Comparison of ENCODE assay signal across 24 cellular contexts in genomic region chr11:117614695-117615094, GRCh38.
DNase-seq lines count a peak whose midpoint lies in the region; ATAC-seq, FAIRE-seq and TF ChIP-seq lines count a peak whose summit lies in the region.
"Had no signal": no experiment of that assay in that cellular context is flagged by ENCODE, and none has a peak within 500 bp of the region (broad histone marks: within the 10 kb centered on the region; RNA-seq: fewer than 3 reads in every experiment).

No MANE protein-coding gene starts in this region.

- H3K4me3 Mint-ChIP-seq in activated CD8-positive, alpha-beta memory T cell treated with anti-CD3 and anti-CD28 coated beads, Interleukin-2, amount 10 ng/mL, durations not matched to agents 7 days and 5 days, result no peak overlapping the region
- H3K4me3 Mint-ChIP-seq: activated CD8-positive, alpha-beta T cell treated with anti-CD3 and anti-CD28 coated beads, Interleukin-2, amount 10 ng/mL, durations not matched to agents 7 days and 5 days; CD8-positive, alpha-beta memory T cell; IgD-negative memory B cell; nephron had no signal

- no peak overlapping the region for H2BK120ac ChIP-seq in H1 (replicated peaks; ENCODE audit: low read depth, low read length)

- CTCF ChIA-PET in H1 (lab: Charles Lee; ENCODE audit: partially characterized antibody), result interaction anchor here (0.7 to 11.2 kb wide), 39 partner anchors 11 to 332 kb away, joined by 3 to 142 read pairs (median 4); no protein-coding TSS in a partner anchor
- CTCF ChIA-PET in activated CD8-positive, alpha-beta memory T cell treated with anti-CD3 and anti-CD28 coated beads, Interleukin-2, amount 10 ng/mL, durations not matched to agents 7 days and 5 days (lab: Charles Lee), result interaction anchor here (2.3 kb wide), 1 partner anchor 189 kb away, joined by 7 read pairs; no protein-coding TSS in a partner anchor

- ATAC-seq in activated CD8-positive, alpha-beta memory T cell treated with anti-CD3 and anti-CD28 coated beads, Interleukin-2, amount 10 ng/mL, durations not matched to agents 7 days and 5 days, result no peak
- ATAC-seq: activated CD8-positive, alpha-beta T cell treated with anti-CD3 and anti-CD28 coated beads, Interleukin-2, amount 10 ng/mL, durations not matched to agents 7 days and 5 days; heart right ventricle; left lobe of liver had no signal

- TF ChIP-seq POLR2A in H1 (IDR thresholded peaks at IDR 0.05; ENCODE audit: control extremely low read depth in 1 of 2, low read depth in 2 of 2, low read length in 2 of 2), result no peak

- H3K27me3 Mint-ChIP-seq in activated CD8-positive, alpha-beta memory T cell treated with anti-CD3 and anti-CD28 coated beads, Interleukin-2, amount 10 ng/mL, durations not matched to agents 7 days and 5 days, result peaks cover 9% of the 10 kb centered on the region

- peaks cover 0 to 2% (median 1%) of the 10 kb centered on the region in 4 experiments; a peak in 1 of 7 replicates for H3K27me3 ChIP-seq in H1 (replicated peaks in 1 of 4; ENCODE audit: control insufficient read depth in 3 of 4, extremely low read depth in 1 of 4, insufficient read depth in 3 of 4, low read length in 3 of 4)
- H3K27me3 ChIP-seq: cardiac muscle cell, dorsolateral prefrontal cortex, heart right ventricle, uterus had no signal

- H2BK15ac ChIP-seq in H1 (ENCODE audit: low read length), result no peak overlapping the region

- H3K18ac ChIP-seq in H1 (ENCODE audit: extremely low read depth, low read length), result no peak overlapping the region; the same call in 1 of the 2 replicates

- no peaks in the 10 kb centered on the region for H4K20me1 ChIP-seq in H1 (replicated peaks in 1 of 2; ENCODE audit: control insufficient read depth in 1 of 2, insufficient read depth in 2 of 2, low read length in 2 of 2)

- H3K4me1 ChIP-seq in H1 (replicated peaks in 1 of 4; ENCODE audit: control insufficient read depth in 3 of 4, insufficient read depth in 4 of 4, low read length in 3 of 4), result peaks cover 0 to 28% (median 22%) of the 10 kb centered on the region in 4 experiments; a peak in 5 of 7 replicates
- H3K4me1 ChIP-seq: uterus had no signal

- no peak overlapping the region for H4K91ac ChIP-seq in H1 (replicated peaks; ENCODE audit: insufficient read length, low read length)

- no peak overlapping the region for H3K27ac Mint-ChIP-seq in activated CD8-positive, alpha-beta memory T cell treated with anti-CD3 and anti-CD28 coated beads, Interleukin-2, amount 10 ng/mL, durations not matched to agents 7 days and 5 days
- H3K27ac Mint-ChIP-seq: activated CD8-positive, alpha-beta T cell treated with anti-CD3 and anti-CD28 coated beads, Interleukin-2, amount 10 ng/mL, durations not matched to agents 7 days and 5 days; CD8-positive, alpha-beta memory T cell; nephron had no signal

- no peak overlapping the region for H3K56ac ChIP-seq in H1 (replicated peaks; ENCODE audit: insufficient read length, low read depth, low read length)

- no peak overlapping the region for H3K4ac ChIP-seq in H1 (replicated peaks; ENCODE audit: insufficient read length, low read depth, low read length)

- H2BK12ac ChIP-seq in H1 (ENCODE audit: low read depth, low read length), result no peak overlapping the region

- POLR2A ChIA-PET in H1 (lab: Charles Lee; ENCODE audit: partially characterized antibody), result interaction anchor here (1.9 kb wide), 1 partner anchor 9 kb away, joined by 6 read pairs; no protein-coding TSS in a partner anchor

- TF ChIP-seq RAD21 in H1 (IDR thresholded peaks at IDR 0.05 in 1 of 2, conservative IDR thresholded peaks at IDR 0.05 in 1 of 2; ENCODE audit: low read depth in 2 of 2, low read length in 2 of 2), result peak; percentile 49 to 71

- no peak overlapping the region for H3K27ac ChIP-seq in H1 (ENCODE audit: low read depth, low read length)
- H3K27ac ChIP-seq in temporal lobe (ENCODE audit: low read depth, low read length), result peak overlapping the region; percentile 13
- H3K27ac ChIP-seq: cardiac muscle cell, heart right ventricle, RWPE1, SK-N-MC, uterus had no signal

- no peak overlapping the region for H2AFZ ChIP-seq in H1 (ENCODE audit: low read length)

- H3K14ac ChIP-seq in H1 (ENCODE audit: insufficient read length), result no peak overlapping the region

- FAIRE-seq in H1 (lab: Jason Lieb, UNC), result no peak

- H3K79me1 ChIP-seq in H1 (ENCODE audit: low read depth, low read length), result no peaks in the 10 kb centered on the region

- H3K9ac ChIP-seq in H1 (replicated peaks in 1 of 4; ENCODE audit: extremely low read depth in 1 of 4, low read depth in 3 of 4, low read length in 3 of 4), result no peak overlapping the region

- H3K9me3 ChIP-seq in H1 (ENCODE audit: insufficient read depth in 2 of 2, low read depth in 1 of 2, low read length in 1 of 2), result no peaks in the 10 kb centered on the region
- H3K9me3 ChIP-seq: uterus had no signal

- H3K4me3 ChIP-seq in LNCaP clone FGC (ENCODE audit: low read depth, low read length) (no peak overlapping the region), H1 (ENCODE audit: extremely low read depth in 1 of 4, insufficient read depth in 2 of 4, low read depth in 3 of 4, low read length in 4 of 4) (no peak overlapping the region)
- H3K4me3 ChIP-seq: cardiac muscle cell, dorsolateral prefrontal cortex, heart right ventricle, SK-N-MC, uterus had no signal

- no peak overlapping the region for H4K8ac ChIP-seq in H1 (ENCODE audit: extremely low read depth, insufficient read depth, low read length)

- H3K36me3 ChIP-seq in H1 (ENCODE audit: control insufficient read depth in 2 of 4, insufficient read depth in 4 of 4, low read length in 3 of 4), result no peaks in the 10 kb centered on the region
- H3K36me3 ChIP-seq: cardiac muscle cell, heart right ventricle, uterus had no signal

- H2BK20ac ChIP-seq in H1 (ENCODE audit: low read length), result no peak overlapping the region

- no peaks in the 10 kb centered on the region for H3K36me3 Mint-ChIP-seq in activated CD8-positive, alpha-beta memory T cell treated with anti-CD3 and anti-CD28 coated beads, Interleukin-2, amount 10 ng/mL, durations not matched to agents 7 days and 5 days
- H3K36me3 Mint-ChIP-seq: CD8-positive, alpha-beta memory T cell had no signal

- no peaks in the 10 kb centered on the region for H3K79me2 ChIP-seq in H1 (ENCODE audit: control insufficient read depth in 1 of 2, insufficient read depth in 2 of 2, low read length in 2 of 2)

- H3K23ac ChIP-seq in H1 (ENCODE audit: insufficient read length), result no peak overlapping the region

- WGBS in H1 (ENCODE audit: extremely low coverage in 1 of 2, insufficient coverage in 1 of 2, insufficient read length in 1 of 2, insufficient replicate concordance in 2 of 2, low coverage in 1 of 2, low lambda C conversion rate in 2 of 2, missing lambda C conversion rate in 1 of 2), 2 experiments, result 68% methylated on average over 4 of the region's 4 CpGs; no CpG with 5 or more reads in 1 of the 2 experiments

- no peaks in the 10 kb centered on the region for H3K9me3 Mint-ChIP-seq in activated CD8-positive, alpha-beta memory T cell treated with anti-CD3 and anti-CD28 coated beads, Interleukin-2, amount 10 ng/mL, durations not matched to agents 7 days and 5 days (ENCODE audit: low read depth)
- H3K9me3 Mint-ChIP-seq: CD8-positive, alpha-beta memory T cell; IgD-negative memory B cell; nephron had no signal

- TF ChIP-seq EP300 in H1 (IDR thresholded peaks at IDR 0.05; ENCODE audit: borderline replicate concordance in 1 of 2, low read depth in 2 of 2, low read length in 2 of 2), result no peak

- DNase-seq in LNCaP clone FGC (ENCODE audit: low read depth), result no peak
- DNase-seq in H1 (ENCODE audit: low read depth in 1 of 2, low spot score in 2 of 2), result no peak
- DNase-seq in nucleus accumbens (lab: John Stamatoyannopoulos, UW), result no peak
- no peak for DNase-seq in activated CD8-positive, alpha-beta memory T cell treated with anti-CD3 and anti-CD28 coated beads, Interleukin-2, amount 10 ng/mL, durations not matched to agents 7 days and 5 days
- no peak for DNase-seq in dermis blood vessel endothelial cell
- DNase-seq: activated CD8-positive, alpha-beta T cell treated with anti-CD3 and anti-CD28 coated beads, Interleukin-2, amount 10 ng/mL, durations not matched to agents 7 days and 5 days; activated naive CD4-positive, alpha-beta T cell treated with Interleukin-2 at 50 U/mL for 16 hours; activated T-cell treated with anti-CD3 and anti-CD28 coated beads, Interleukin-2, amount 50 U/mL, for 1 hour; CD8-positive, alpha-beta memory T cell; DMS79 treated with DMSO at 0.1 percent for 48 hours; dorsolateral prefrontal cortex; heart right ventricle; NCI-H146; NCI-H526; substantia nigra; uterus had no signal

- H2BK5ac ChIP-seq in H1 (ENCODE audit: low read depth, low read length), result no peak overlapping the region

- H2AK5ac ChIP-seq in H1 (ENCODE audit: low read depth, low read length), result 0 out of 2 replicates have a peak overlapping the region, but pooled peaks have one; percentile 5

- peak overlapping the region in 1 of 2 experiments; percentile 47; a peak in 2 of 4 replicates for H3K4me2 ChIP-seq in H1 (ENCODE audit: insufficient read depth in 1 of 2, low read depth in 2 of 2, low read length in 2 of 2)

- TF ChIP-seq CTCF in GM12872 (IDR thresholded peaks at IDR 0.05; ENCODE audit: insufficient read depth, low read depth, low read length) (0 out of 3 replicates have a peak, but pooled peaks have one; percentile 18), LNCaP clone FGC (IDR thresholded peaks at IDR 0.05; ENCODE audit: control insufficient read depth, extremely low read depth, insufficient read depth) (peak; percentile 32), H1 (IDR thresholded peaks at IDR 0.05; ENCODE audit: control extremely low read depth in 1 of 3, insufficient read depth in 1 of 3, low read depth in 1 of 3, low read length in 3 of 3) (peak; percentile 51 to 80 (median 74))

- no peak overlapping the region for H4K5ac ChIP-seq in H1 (ENCODE audit: insufficient read length, low read depth, low read length)

- H3K4me1 Mint-ChIP-seq in activated CD8-positive, alpha-beta memory T cell treated with anti-CD3 and anti-CD28 coated beads, Interleukin-2, amount 10 ng/mL, durations not matched to agents 7 days and 5 days, result peaks cover 14% of the 10 kb centered on the region
- H3K4me1 Mint-ChIP-seq: nephron had no signal

- H3K23me2 ChIP-seq in H1 (ENCODE audit: low read depth, low read length), result no peaks in the 10 kb centered on the region; the same call in 1 of the 2 replicates

TF ChIP-seq in H1, 55 proteins besides CTCF, POLR2A, EP300 and RAD21:
- TF ChIP-seq GABPA (IDR thresholded peaks at IDR 0.05; ENCODE audit: borderline replicate concordance, insufficient read depth, low read length) (no peak), NRF1 (IDR thresholded peaks at IDR 0.05; ENCODE audit: low read depth, low read length) (no peak), CREB1 (IDR thresholded peaks at IDR 0.05) (0 out of 2 replicates have a peak, but pooled peaks have one; percentile 12), SP1 (IDR thresholded peaks at IDR 0.05; ENCODE audit: low read depth, low read length) (no peak)

Comparison
In these comparisons a context has a peak if more than half of its experiments do, and no peak if none do; other contexts are left out.
1. CTCF ChIP-seq: peak in every context shown above with its lines; median percentile 74 in H1; 32 in LNCaP clone FGC; 18 in GM12872.